Comparison of ENCODE assay signal across 8 cellular contexts in genomic region chr20:34216382-34216742, GRCh38. TPM values are rescaled to one million over a fixed set of nuclear protein-coding genes. Genes with fewer than 3 reads are reported as not detected.
DNase-seq lines count a peak whose midpoint lies in the region; ATAC-seq, FAIRE-seq and TF ChIP-seq lines count a peak whose summit lies in the region.

No MANE protein-coding gene starts in this region.

- H3K4me1 ChIP-seq in HepG2 (ENCODE audit: insufficient read depth, low read length) (peaks cover 18% of the 10 kb centered on the region), tibial artery (peaks cover 0 to 11% (median 2%) of the 10 kb centered on the region in 4 donors)

- TF ChIP-seq CTCF in astrocyte of the cerebellum (IDR thresholded peaks at IDR 0.05; ENCODE audit: low read depth, low read length, missing control alignments) = no peak
- no peak for TF ChIP-seq CTCF in HepG2 (CRISPR knock-in tag; IDR thresholded peaks at IDR 0.05)
- TF ChIP-seq CTCF in tibial artery (IDR thresholded peaks at IDR 0.05) = no peak

- H3K27me3 Mint-ChIP-seq in activated T-cell treated with anti-CD3 and anti-CD28 coated beads, Interleukin-2, amount 50 U/mL, for 24 hours = peaks cover 30% of the 10 kb centered on the region

- TF ChIP-seq POLR2A in HepG2 (IDR thresholded peaks at IDR 0.05; ENCODE audit: insufficient read depth in 1 of 2, low read depth in 2 of 2, low read length in 2 of 2) = no peak

- FAIRE-seq in HepG2 (lab: Jason Lieb, UNC) = no peak
- no peak for FAIRE-seq in frontal cortex (lab: Jason Lieb, UNC)

- H3K36me3 Mint-ChIP-seq in activated T-cell treated with anti-CD3 and anti-CD28 coated beads, Interleukin-2, amount 50 U/mL, for 24 hours (ENCODE audit: low read depth) = no peaks in the 10 kb centered on the region

- CTCF ChIA-PET in HepG2 (lab: Yijun Ruan, JAX; ENCODE audit: low intra/inter-chr PET ratio, low total read pairs) = no interaction called here

- H3K4me3 Mint-ChIP-seq in activated T-cell treated with anti-CD3 and anti-CD28 coated beads, Interleukin-2, amount 50 U/mL, for 24 hours = peak overlapping the region; percentile 68

- no peak for TF ChIP-seq RAD21 in HepG2 (CRISPR knock-in tag; IDR thresholded peaks at IDR 0.05)

- H3K9me3 ChIP-seq in HepG2 (ENCODE audit: low read length) (no peaks in the 10 kb centered on the region), tibial artery (no peaks in the 10 kb centered on the region)

- no peaks in the 10 kb centered on the region for H3K36me3 ChIP-seq in HepG2 (replicated peaks in 1 of 2; ENCODE audit: control insufficient read depth in 1 of 2, insufficient read depth in 2 of 2, low read length in 2 of 2)
- no peaks in the 10 kb centered on the region for H3K36me3 ChIP-seq in tibial artery

- TF ChIP-seq EP300 in HepG2 (IDR thresholded peaks at IDR 0.05; ENCODE audit: low read depth in 2 of 2, low read length in 2 of 2) = no peak
- no peak for TF ChIP-seq EP300 in HepG2 (CRISPR knock-in tag; IDR thresholded peaks at IDR 0.05; ENCODE audit: borderline replicate concordance)

- H3K27ac ChIP-seq in HepG2 (ENCODE audit: extremely low read length, insufficient read depth, low read length) = no peak overlapping the region
- peak overlapping the region; percentile 57 to 80 for H3K27ac ChIP-seq in tibial artery

- H3K27ac Mint-ChIP-seq in activated T-cell treated with anti-CD3 and anti-CD28 coated beads, Interleukin-2, amount 50 U/mL, for 24 hours = no peak overlapping the region

- H4K20me1 ChIP-seq in HepG2 (ENCODE audit: insufficient read depth, low read length) = no peaks in the 10 kb centered on the region

- peaks cover 12% of the 10 kb centered on the region for H3K4me1 Mint-ChIP-seq in activated T-cell treated with anti-CD3 and anti-CD28 coated beads, Interleukin-2, amount 50 U/mL, for 24 hours (ENCODE audit: low read depth)

- intact Hi-C loops in HepG2 (cut with micrococcal nuclease; ENCODE audit: unreplicated experiment) (no loop called here), tibial artery (cut with DNase I; ENCODE audit: low total_unique reads) (no loop called here)

- in situ Hi-C loops in astrocyte of the cerebellum (cut with HindIII; ENCODE audit: low sequenced_read_pairs) (no loop called here), HepG2 (cut with HindIII; ENCODE audit: extremely low pct_ligation_motif_present, low pct_unique_long_range_greater_than_20kb) (no loop called here)

- no peak overlapping the region for H2AFZ ChIP-seq in HepG2 (ENCODE audit: low read length)

- BruUV-seq in HepG2 (replicated peaks; lab: Mats Ljungman, UMichigan) = no TSS peak

- peak overlapping the region; percentile 88 for H3K4me2 ChIP-seq in HepG2 (ENCODE audit: low read depth, low read length)

- H3K4me3 ChIP-seq in astrocyte of the cerebellum (ENCODE audit: low read depth, low read length) (peak overlapping the region; percentile 46), HepG2 (replicated peaks in 1 of 3; ENCODE audit: insufficient read depth in 1 of 3, low read depth in 2 of 3, low read length in 3 of 3) (peak overlapping the region in 2 of 3 experiments; percentile 47 to 74; a peak in 4 of 6 replicates), tibial artery (peak overlapping the region; percentile 48 to 50)

- ATAC-seq in HepG2 = no peak

- no peak overlapping the region for H3K9ac ChIP-seq in HepG2 (ENCODE audit: insufficient read depth, low read depth, low read length)

- H3K27me3 ChIP-seq in HepG2 (ENCODE audit: control insufficient read depth in 1 of 2, insufficient read depth in 2 of 2, low read length in 2 of 2) = peaks cover 0 to 67% of the 10 kb centered on the region in 2 experiments; a peak in 3 of 5 replicates
- H3K27me3 ChIP-seq in tibial artery = no peaks in the 10 kb centered on the region

- POLR2A ChIA-PET in HepG2 (lab: Yijun Ruan, JAX) = interaction anchor here (1.2 to 1.5 kb wide), 2 partner anchors 39 to 299 kb away, joined by 3 read pairs; partner anchors contain the start of gene DYNLRB1

- peaks cover 3% of the 10 kb centered on the region for H3K9me3 Mint-ChIP-seq in activated T-cell treated with anti-CD3 and anti-CD28 coated beads, Interleukin-2, amount 50 U/mL, for 24 hours

- H3K79me2 ChIP-seq in HepG2 (ENCODE audit: insufficient read depth, low read length) = no peaks in the 10 kb centered on the region

- WGBS in HepG2 (ENCODE audit: low lambda C conversion rate) = 3% methylated on average over 2 of the region's 2 CpGs

- DNase-seq in activated T-cell treated with anti-CD3 and anti-CD28 coated beads, Interleukin-2, amount 50 U/mL, for 24 hours = no peak
- DNase-seq in activated T-cell treated with anti-CD3 and anti-CD28 coated beads, Interleukin-2, amount 50 U/mL, for 1 hour = no peak
- DNase-seq in astrocyte of the cerebellum (ENCODE audit: low read depth) = no peak
- no peak for DNase-seq in HepG2 (ENCODE audit: low spot score)
- DNase-seq in tibial artery = no peak
- no peak for DNase-seq in frontal cortex (ENCODE audit: low spot score in 2 of 2)
- DNase-seq in NCI-H1417 treated with DMSO at 0.1 percent for 48 hours (lab: John Stamatoyannopoulos, UW) = no peak
- no peak for DNase-seq in cortex of kidney (lab: John Stamatoyannopoulos, UW)

TF ChIP-seq in HepG2, 621 proteins besides CTCF, POLR2A, EP300 and RAD21 (continues in another document):
- TF ChIP-seq ZNF142 (CRISPR knock-in tag; IDR thresholded peaks at IDR 0.05) (peak; percentile 89), CEBPG (CRISPR knock-in tag; IDR thresholded peaks at IDR 0.05) (0 out of 2 replicates have a peak, but pooled peaks have one; percentile 0), ZNF550 (CRISPR knock-in tag; IDR thresholded peaks at IDR 0.05; ENCODE audit: borderline replicate concordance) (no peak), GLI4 (CRISPR knock-in tag; IDR thresholded peaks at IDR 0.05; ENCODE audit: borderline replicate concordance) (no peak), MAF1 (CRISPR knock-in tag; IDR thresholded peaks at IDR 0.05; ENCODE audit: borderline replicate concordance) (no peak), ZNF282 (IDR thresholded peaks at IDR 0.05; ENCODE audit: partially characterized antibody) (no peak), ZNF17 (CRISPR knock-in tag; IDR thresholded peaks at IDR 0.05) (no peak)

RNA-seq across cellular contexts. Expression of gene ASIP, which starts 24.9 kb away (rescaled TPM):
- total RNA-seq in HepG2 (2016; rRNA removed; fragmentation: Illumina TruSeq; extraction: Trizol) (not detected in 2 replicates), frontal cortex (not detected)
- total RNA-seq in HepG2 (2016; cell fraction: cytosol; rRNA removed; fragmentation: Illumina TruSeq; extraction: Trizol; ENCODE audit: low read depth) = not detected in 2 replicates
- not detected in 2 replicates for total RNA-seq in HepG2 (2016; cell fraction: insoluble cytoplasmic fraction; rRNA removed; fragmentation: Illumina TruSeq; extraction: Trizol)
- total RNA-seq in HepG2 (2016; cell fraction: membrane; rRNA removed; fragmentation: Illumina TruSeq; extraction: Trizol) = not detected in 2 replicates
- not detected in 2 replicates for total RNA-seq in HepG2 (2016; cell fraction: nucleus; rRNA removed; fragmentation: Illumina TruSeq; extraction: Trizol)
- polyA plus RNA-seq in HepG2 (2011; rRNA removed) = not detected in 2 replicates
- polyA plus RNA-seq in HepG2 (2011; cell fraction: cytosol; rRNA removed) = not detected in 2 replicates
- polyA plus RNA-seq in HepG2 (2011; cell fraction: nucleus; rRNA removed) = not detected in 2 replicates
- polyA plus RNA-seq in HepG2 (2012) = not detected in 2 replicates
- polyA plus RNA-seq in HepG2 (2016; cell fraction: cytosol; fragmentation: Illumina TruSeq; extraction: Trizol; ENCODE audit: low read depth) = not detected in 2 replicates
- polyA plus RNA-seq in HepG2 (2016; cell fraction: insoluble cytoplasmic fraction; fragmentation: Illumina TruSeq; extraction: Trizol; ENCODE audit: low read depth) = not detected in 2 replicates
- polyA plus RNA-seq in HepG2 (2016; cell fraction: membrane; fragmentation: Illumina TruSeq; extraction: Trizol; ENCODE audit: low read depth) = 0.39 TPM in 1 of 2 replicates, not detected in the other
- not detected in 2 replicates for polyA plus RNA-seq in HepG2 (2016; cell fraction: nucleus; fragmentation: Illumina TruSeq; extraction: Trizol; ENCODE audit: insufficient read depth, low read depth)
- not detected in 2 replicates for polyA minus RNA-seq in HepG2 (2011; rRNA and poly(A)+ RNA removed; ENCODE audit: low replicate concordance)
- polyA minus RNA-seq in HepG2 (2011; cell fraction: cytosol; rRNA and poly(A)+ RNA removed) = not detected in 2 replicates
- not detected in 2 replicates for polyA minus RNA-seq in HepG2 (2011; cell fraction: nucleus; rRNA and poly(A)+ RNA removed)
